17 cellular contexts compared by ENCODE assay signal in genomic region chr3:31941230-31941632, GRCh38. TPM values are rescaled to one million over a fixed set of nuclear protein-coding genes. Genes with fewer than 3 reads are reported as not detected.
DNase-seq lines count a peak whose midpoint lies in the region; ATAC-seq and TF ChIP-seq lines count a peak whose summit lies in the region.
"Had no signal": no experiment of that assay in that cellular context is flagged by ENCODE, and none has a peak within 500 bp of the region (broad histone marks: within the 10 kb centered on the region; RNA-seq: fewer than 3 reads in every experiment).

No MANE protein-coding gene starts in this region.

- H3K4me3 ChIP-seq in HEK293 (ENCODE audit: low read depth, low read length) (no peak overlapping the region), colonic mucosa (no peak overlapping the region)
- H3K4me3 ChIP-seq: heart left ventricle, smooth muscle cell, tibial nerve had no signal

- H3K36me3 Mint-ChIP-seq in chondrocyte (ENCODE audit: low read depth) (no peaks in the 10 kb centered on the region), nephron (ENCODE audit: low read depth) (no peaks in the 10 kb centered on the region)
- H3K36me3 Mint-ChIP-seq: stimulated activated effector memory CD8-positive, alpha-beta T cell treated with anti-CD3 and anti-CD28 coated beads, Interleukin-12 subunit alpha, Interleukin-12 subunit beta, amount 100 ng/mL, for 72 hours had no signal

- H3K9me3 Mint-ChIP-seq in chondrocyte (ENCODE audit: low read depth), result no peaks in the 10 kb centered on the region
- H3K9me3 Mint-ChIP-seq in nephron, result no peaks in the 10 kb centered on the region
- H3K9me3 Mint-ChIP-seq: stimulated activated effector memory CD8-positive, alpha-beta T cell treated with anti-CD3 and anti-CD28 coated beads, Interleukin-12 subunit alpha, Interleukin-12 subunit beta, amount 100 ng/mL, for 72 hours had no signal

- H3K27me3 Mint-ChIP-seq in chondrocyte (ENCODE audit: low read depth) (no peaks in the 10 kb centered on the region), nephron (ENCODE audit: low read depth) (peaks cover 5% of the 10 kb centered on the region)

- CTCF ChIA-PET in HEK293 (lab: Yijun Ruan, JAX), result no interaction called here

- intact Hi-C loops in sciatic nerve (cut with DNase I), result no loop called here
- intact Hi-C loops in colonic mucosa (cut with DNase I), result no loop called here

- no peak overlapping the region for H3K4me3 Mint-ChIP-seq in chondrocyte (ENCODE audit: unreplicated experiment)
- H3K4me3 Mint-ChIP-seq in nephron, result no peak overlapping the region
- H3K4me3 Mint-ChIP-seq: stimulated activated effector memory CD8-positive, alpha-beta T cell treated with anti-CD3 and anti-CD28 coated beads, Interleukin-12 subunit alpha, Interleukin-12 subunit beta, amount 100 ng/mL, for 72 hours had no signal

- H3K4me1 ChIP-seq in HEK293 (ENCODE audit: control insufficient read depth, insufficient read depth, low read length), result 0 out of 2 replicates have a peak, but pooled peaks cover 2% of the 10 kb centered on the region
- H3K4me1 ChIP-seq in colonic mucosa, result no peaks in the 10 kb centered on the region
- H3K4me1 ChIP-seq: BE2C had no signal

- POLR2A ChIA-PET in HEK293 (lab: Yijun Ruan, JAX), result no interaction called here

- H3K9me3 ChIP-seq in HEK293 (ENCODE audit: control insufficient read depth, insufficient read depth, low read depth, low read length) (no peaks in the 10 kb centered on the region), colonic mucosa (no peaks in the 10 kb centered on the region)
- H3K9me3 ChIP-seq: BE2C, heart left ventricle, tibial nerve had no signal

- ATAC-seq in sciatic nerve (no peak), HG03095 (IDR thresholded peaks at IDR 0.05; ENCODE audit: unreplicated experiment) (no peak)
- ATAC-seq: stimulated activated effector memory CD8-positive, alpha-beta T cell treated with anti-CD3 and anti-CD28 coated beads, Interleukin-12 subunit alpha, Interleukin-12 subunit beta, amount 100 ng/mL, for 72 hours had no signal

- H3K27ac Mint-ChIP-seq in chondrocyte (ENCODE audit: unreplicated experiment), result peak overlapping the region; percentile 82
- H3K27ac Mint-ChIP-seq in nephron, result peak overlapping the region in 2 of 3 experiments; percentile 63 to 68
- H3K27ac Mint-ChIP-seq: activated T-helper 2 cell treated with anti-CD3 and anti-CD28 coated beads, Interferon-gamma antibody, Interleukin-2, Interleukin-4, amounts not matched to agents 10 μg/mL and 5 μg/mL and 100 μg/mL, durations not matched to agents 14 hours and 24 hours and 36 hours; stimulated activated effector memory CD8-positive, alpha-beta T cell treated with anti-CD3 and anti-CD28 coated beads, Interleukin-12 subunit alpha, Interleukin-12 subunit beta, amount 100 ng/mL, for 72 hours had no signal

- no peak overlapping the region for H3K9ac ChIP-seq in colonic mucosa (ENCODE audit: low read depth in 2 of 2, low read length in 2 of 2)

- DNase-seq in NCI-H2171 treated with DMSO at 0.1 percent for 48 hours (lab: John Stamatoyannopoulos, UW), result peak; percentile 91
- DNase-seq in chondrocyte (ENCODE audit: low spot score), result no peak
- no peak for DNase-seq in sciatic nerve (ENCODE audit: low spot score)
- no peak for DNase-seq in colonic mucosa
- DNase-seq in T-helper 2 cell, result no peak
- DNase-seq: amygdala, BE2C, HCEC 1CT, islet precursor cell had no signal

- TF ChIP-seq CTCF in HEK293 (tag by site-specific recombination; IDR thresholded peaks at IDR 0.05) (no peak), chondrocyte (IDR thresholded peaks at IDR 0.05) (no peak), nephron (IDR thresholded peaks at IDR 0.05; ENCODE audit: unreplicated experiment in 3 of 3) (no peak), colonic mucosa (IDR thresholded peaks at IDR 0.05) (no peak)

- H3K4me1 Mint-ChIP-seq in chondrocyte (ENCODE audit: low read depth), result peaks cover 25% of the 10 kb centered on the region
- peaks cover 18% of the 10 kb centered on the region for H3K4me1 Mint-ChIP-seq in nephron
- H3K4me1 Mint-ChIP-seq: stimulated activated effector memory CD8-positive, alpha-beta T cell treated with anti-CD3 and anti-CD28 coated beads, Interleukin-12 subunit alpha, Interleukin-12 subunit beta, amount 100 ng/mL, for 72 hours had no signal

- 0 out of 2 replicates have a peak overlapping the region, but pooled peaks have one; percentile 24 for H3K27ac ChIP-seq in HEK293 (ENCODE audit: extremely low read depth, low read depth, low read length)
- H3K27ac ChIP-seq in colonic mucosa, result no peak overlapping the region
- H3K27ac ChIP-seq: heart left ventricle, tibial nerve had no signal

- no peaks in the 10 kb centered on the region for H3K36me3 ChIP-seq in HEK293 (ENCODE audit: control insufficient read depth in 2 of 2, insufficient read depth in 1 of 2, low read length in 2 of 2)
- H3K36me3 ChIP-seq in colonic mucosa, result no peaks in the 10 kb centered on the region
- H3K36me3 ChIP-seq: BE2C, heart left ventricle, tibial nerve had no signal

- H3K27me3 ChIP-seq in colonic mucosa, result no peaks in the 10 kb centered on the region
- H3K27me3 ChIP-seq: BE2C, heart left ventricle, tibial nerve had no signal

TF ChIP-seq in HEK293, 187 proteins besides CTCF, POLR2A, EP300 and RAD21:
- TF ChIP-seq ZBTB48 (tag by site-specific recombination; IDR thresholded peaks at IDR 0.05) (no peak), OSR2 (tag by site-specific recombination; IDR thresholded peaks at IDR 0.05) (peak; percentile 50; the same call in 1 of the 2 replicates), GFI1B (tag by site-specific recombination; IDR thresholded peaks at IDR 0.05) (no peak), ZNF830 (tag by site-specific recombination; IDR thresholded peaks at IDR 0.05; ENCODE audit: low read depth) (no peak)

RNA-seq across cellular contexts. Expression of gene OSBPL10, which starts 39.8 kb away (rescaled TPM):
- total RNA-seq in chondrocyte, result 44.1 to 56.6 TPM (median 45.4 TPM) in 3 replicates
- 27.0 TPM for total RNA-seq in sciatic nerve
- total RNA-seq in colonic mucosa, result 10 to 100 TPM; 20.0 to 34.4 TPM

RNA-seq across cellular contexts. Expression of gene ZNF860, which starts 40.3 kb away (rescaled TPM):
- total RNA-seq in chondrocyte (1.5 to 2.4 TPM (median 2.0 TPM) in 3 replicates), sciatic nerve (0.89 TPM), colonic mucosa (1 to 10 TPM in 1 of 2 donors, under 1 TPM in 1; 0.53 to 1.5 TPM)
